Comparison of ENCODE assay signal across 8 cellular contexts in the genomic region with DNA sequence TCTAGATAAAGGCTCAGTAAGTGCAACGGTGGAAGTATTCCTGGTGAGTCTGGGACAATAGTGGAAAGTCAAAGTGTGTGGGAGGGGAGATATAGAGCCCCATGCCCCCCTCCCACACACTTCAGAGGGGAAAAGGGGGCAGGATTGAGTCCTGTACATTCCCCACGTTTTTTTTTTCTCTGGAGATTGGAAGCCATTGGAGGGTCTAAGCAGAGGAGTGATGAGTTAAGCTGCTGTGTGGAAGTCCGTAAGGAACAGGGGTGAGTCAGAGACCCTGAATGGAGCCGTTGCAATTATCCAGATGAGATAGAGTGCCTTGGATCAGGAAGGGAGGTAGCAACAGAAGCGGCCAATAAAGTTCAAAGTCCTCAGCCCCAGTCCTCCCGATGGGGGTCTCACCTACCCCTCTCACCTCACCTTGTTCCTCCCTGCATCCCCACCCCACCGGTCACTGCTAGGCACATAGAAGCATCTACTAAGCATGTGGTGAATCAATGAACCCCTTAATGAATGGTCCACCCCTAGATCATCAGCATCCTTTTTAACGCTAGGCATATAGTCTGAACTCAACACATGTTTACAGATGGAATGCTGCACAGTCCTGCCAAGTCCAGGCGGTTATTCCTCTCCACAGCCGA. TPM values are rescaled to one million over a fixed set of nuclear protein-coding genes. Genes with fewer than 3 reads are reported as not detected.
DNase-seq lines count a peak whose midpoint lies in the region; ATAC-seq, FAIRE-seq and TF ChIP-seq lines count a peak whose summit lies in the region.

No MANE protein-coding gene starts in this region.

- TF ChIP-seq EP300 in K562 (IDR thresholded peaks at IDR 0.05; ENCODE audit: low read length): no peak

- H3K27me3 ChIP-seq in K562 (ENCODE audit: control insufficient read depth in 2 of 2, insufficient read depth in 2 of 2, low read length in 2 of 2) (no peaks in the 10 kb centered on the region), layer of hippocampus (ENCODE audit: control insufficient read depth, insufficient read depth, low read length) (no peaks in the 10 kb centered on the region), thymus (ENCODE audit: control insufficient read depth, insufficient read depth) (no peaks in the 10 kb centered on the region)

- no peaks in the 10 kb centered on the region for H3K9me3 ChIP-seq in K562 (replicated peaks; ENCODE audit: control insufficient read depth, insufficient read depth, low read depth, low read length)
- no peaks in the 10 kb centered on the region for H3K9me3 ChIP-seq in thymus (ENCODE audit: control insufficient read depth)

- H3K9ac ChIP-seq in K562 (ENCODE audit: insufficient read depth in 1 of 2, low read depth in 2 of 2, low read length in 2 of 2): peak overlapping the region; percentile 83 to 89

- H3K4me3 ChIP-seq in GM08714 (ENCODE audit: low read length): peak overlapping the region; percentile 98; the same call in 1 of the 2 replicates
- peak overlapping the region; percentile 67 for H3K4me3 ChIP-seq in Jurkat, Clone E6-1 (ENCODE audit: low read length)
- peak overlapping the region; percentile 65 for H3K4me3 ChIP-seq in K562
- H3K4me3 ChIP-seq in thymus (ENCODE audit: low read length): peak overlapping the region; percentile 87

- no peak for TF ChIP-seq CTCF in K562 (IDR thresholded peaks at IDR 0.05 in 2 of 3, conservative IDR thresholded peaks at IDR 0.05 in 1 of 3; ENCODE audit: insufficient read depth in 2 of 3, low read depth in 1 of 3, low read length in 3 of 3)

- in situ Hi-C loops in K562 (cut with MboI): no loop called here

- peaks cover 18% of the 10 kb centered on the region for H3K79me2 ChIP-seq in K562 (ENCODE audit: control insufficient read depth, insufficient read depth, low read length)

- POLR2A ChIA-PET in K562 (lab: Yijun Ruan, JAX): interaction anchor here (0.5 to 3.7 kb wide), 4 partner anchors 10 to 126 kb away, joined by 3 to 13 read pairs (median 4); no protein-coding TSS in a partner anchor

- DNase-seq in Jurkat, Clone E6-1 (ENCODE audit: low read depth, low spot score): no peak
- DNase-seq in K562 (ENCODE audit: extremely low read depth in 1 of 4, low spot score in 3 of 4) (peak in 3 of 4 experiments; percentile 25 to 61 (median 44)), retina (no peak)
- DNase-seq in central memory CD4-positive, alpha-beta T cell: no peak

- peak overlapping the region; percentile 89 for H3K4me2 ChIP-seq in K562 (ENCODE audit: insufficient read depth, low read length)

- peaks cover 13 to 23% of the 10 kb centered on the region in 2 experiments; a peak in 4 of 5 replicates for H3K4me1 ChIP-seq in K562 (replicated peaks in 1 of 2; ENCODE audit: control insufficient read depth in 2 of 2, insufficient read depth in 2 of 2, low read length in 2 of 2)
- peaks cover 12% of the 10 kb centered on the region for H3K4me1 ChIP-seq in thymus (ENCODE audit: control insufficient read depth, insufficient read depth, low read length)

- BruUV-seq in K562 (replicated peaks; lab: Mats Ljungman, UMichigan): TSS peak; percentile 97

- no peak for TF ChIP-seq RAD21 in K562 (CRISPR knock-in tag; conservative IDR thresholded peaks at IDR 0.05 in 1 of 2, IDR thresholded peaks at IDR 0.05 in 1 of 2)

- H3K27ac ChIP-seq in K562 (ENCODE audit: extremely low read depth, low read depth, low read length) (peak overlapping the region; percentile 91), layer of hippocampus (ENCODE audit: low read depth, low read length) (peak overlapping the region; percentile 74), thymus (ENCODE audit: low read depth) (peak overlapping the region; percentile 64)

- peak overlapping the region; percentile 87 for H2AFZ ChIP-seq in K562 (ENCODE audit: low read depth, low read length)

- H3K36me3 ChIP-seq in K562 (ENCODE audit: control insufficient read depth, insufficient read depth, low read length) (peaks cover 19% of the 10 kb centered on the region), thymus (ENCODE audit: control insufficient read depth, insufficient read depth) (peaks cover 5% of the 10 kb centered on the region)

- CTCF ChIA-PET in K562 (lab: Yijun Ruan, JAX; ENCODE audit: low intra/inter-chr PET ratio): interaction anchor here (1.9 kb wide), 1 partner anchor 201 kb away, joined by 9 read pairs; no protein-coding TSS in a partner anchor

- no peak for TF ChIP-seq POLR2A in K562 (conservative IDR thresholded peaks at IDR 0.05)

- H4K20me1 ChIP-seq in K562 (replicated peaks; ENCODE audit: control insufficient read depth, insufficient read depth, low read length): no peaks in the 10 kb centered on the region

- 2% methylated on average over 9 of the region's 10 CpGs for WGBS in K562 (ENCODE audit: insufficient coverage, low coverage, missing lambda C conversion rate)
- 58% methylated on average over 10 of the region's 10 CpGs for WGBS in thymus

- peak; percentile 30 for ATAC-seq in K562
- no peak for ATAC-seq in GM19467 (IDR thresholded peaks at IDR 0.05; ENCODE audit: unreplicated experiment)

- H3K9me1 ChIP-seq in K562 (ENCODE audit: control insufficient read depth, insufficient read depth, low read length): no peaks in the 10 kb centered on the region

- intact Hi-C loops in K562 (cut with micrococcal nuclease): loop anchor here (5.0 to 10.0 kb wide), 3 partner anchors 45 to 200 kb away; partner anchors contain the start of gene B4GALT5

- peak; percentile 54 for FAIRE-seq in K562 (lab: Jason Lieb, UNC)

TF ChIP-seq in K562, 482 proteins besides CTCF, POLR2A, EP300 and RAD21 (continues in another document):
- TF ChIP-seq ZNF384 (IDR thresholded peaks at IDR 0.05; ENCODE audit: low read depth, low read length) (peak; percentile 32; the same call in 1 of the 2 replicates), ZNF24 (IDR thresholded peaks at IDR 0.05) (peak; percentile 55; the same call in 1 of the 2 replicates), CREB1 (IDR thresholded peaks at IDR 0.05) (no peak), CREB1 (CRISPR knock-in tag; IDR thresholded peaks at IDR 0.05) (no peak), PRDM10 (IDR thresholded peaks at IDR 0.05; ENCODE audit: partially characterized antibody) (peak; percentile 65), ZSCAN32 (CRISPR knock-in tag; IDR thresholded peaks at IDR 0.05) (no peak), TSC22D4 (tag; IDR thresholded peaks at IDR 0.05) (no peak), SPI1 (IDR thresholded peaks at IDR 0.05; ENCODE audit: borderline replicate concordance, low read depth, low read length) (no peak)
- TF ChIP-seq, protein P1, sequence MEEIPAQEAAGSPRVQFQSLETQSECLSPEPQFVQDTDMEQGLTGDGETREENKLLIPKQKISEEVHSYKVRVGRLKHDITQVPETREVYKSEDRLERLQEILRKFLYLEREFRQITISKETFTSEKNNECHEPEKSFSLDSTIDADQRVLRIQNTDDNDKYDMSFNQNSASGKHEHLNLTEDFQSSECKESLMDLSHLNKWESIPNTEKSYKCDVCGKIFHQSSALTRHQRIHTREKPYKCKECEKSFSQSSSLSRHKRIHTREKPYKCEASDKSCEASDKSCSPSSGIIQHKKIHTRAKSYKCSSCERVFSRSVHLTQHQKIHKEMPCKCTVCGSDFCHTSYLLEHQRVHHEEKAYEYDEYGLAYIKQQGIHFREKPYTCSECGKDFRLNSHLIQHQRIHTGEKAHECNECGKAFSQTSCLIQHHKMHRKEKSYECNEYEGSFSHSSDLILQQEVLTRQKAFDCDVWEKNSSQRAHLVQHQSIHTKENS (CRISPR knock-in tag; IDR thresholded peaks at IDR 0.05): no peak

RNA-seq across cellular contexts. Expression of gene SLC9A8, which starts 0.7 kb away (rescaled TPM):
- 8.5 TPM for polyA plus RNA-seq in Jurkat, Clone E6-1 (2012; ENCODE audit: insufficient read depth, insufficient read length)
- total RNA-seq in K562 (2011; cell fraction: chromatin; rRNA removed; ENCODE audit: low replicate concordance): 30.2 and 34.7 TPM in 2 replicates
- 26.8 and 36.1 TPM in 2 replicates for total RNA-seq in K562 (2011; cell fraction: nucleolus; rRNA removed)
- 19.1 and 25.0 TPM in 2 replicates for total RNA-seq in K562 (2011; cell fraction: nucleoplasm; rRNA removed)
- total RNA-seq in K562 (2014; rRNA removed): 5.0 and 11.7 TPM in 2 replicates
- total RNA-seq in K562 (2014; rRNA removed; fragmentation: Illumina TruSeq; extraction: Trizol): 4.9 and 5.9 TPM in 2 replicates
- 4.9 and 9.7 TPM in 2 replicates for total RNA-seq in K562 (2015; rRNA removed; fragmentation: Illumina TruSeq; extraction: Trizol)
- 8.0 and 8.8 TPM in 2 replicates for total RNA-seq in K562 (2021)
- 2.9 and 4.4 TPM in 2 replicates for polyA plus RNA-seq in K562 (2011; rRNA removed)
- 2.6 TPM in 2 replicates for polyA plus RNA-seq in K562 (2011; cell fraction: cytosol; rRNA removed)
- 16.6 and 24.2 TPM in 2 replicates for polyA plus RNA-seq in K562 (2011; cell fraction: nucleus; rRNA removed)
- 5.3 and 9.7 TPM in 2 replicates for polyA plus RNA-seq in K562 (2012)
- polyA plus RNA-seq in K562 (2014; fragmentation: Illumina TruSeq; extraction: Trizol): 5.7 and 6.3 TPM in 2 replicates
- polyA plus RNA-seq in K562 (2014; fragmentation: Nextera tagmentation; extraction: Ambion mirVana): under 1 TPM; 0.56 to 0.76 TPM
- 4.7 and 5.4 TPM in 2 replicates for polyA plus RNA-seq in K562 (2014; rRNA removed)
- polyA minus RNA-seq in K562 (2011; rRNA and poly(A)+ RNA removed): 16.2 and 17.9 TPM in 2 replicates
- polyA minus RNA-seq in K562 (2011; cell fraction: cytosol; rRNA and poly(A)+ RNA removed): 1.8 and 3.2 TPM in 2 replicates
- 17.5 and 25.3 TPM in 2 replicates for polyA minus RNA-seq in K562 (2011; cell fraction: nucleus; rRNA and poly(A)+ RNA removed)
- 14.1 TPM for polyA plus RNA-seq in thymus

Comparison
In these comparisons a context has a peak if more than half of its experiments do, and no peak if none do; other contexts are left out.
1. DNase-seq: peak in K562 (3 of 4); none in Jurkat, Clone E6-1 (single experiment), central memory CD4-positive, alpha-beta T cell (single experiment) and retina (single experiment).
2. Peak in every context shown above with its lines, with median percentiles within 50 percentile points of each other: H3K4me3 ChIP-seq and H3K27ac ChIP-seq.